ENCODE assay signal across 8 cellular contexts in genomic region chr12:57904848-57905811, GRCh38. TPM values are rescaled to one million over a fixed set of nuclear protein-coding genes. Genes with fewer than 3 reads are reported as not detected.
DNase-seq lines count a peak whose midpoint lies in the region; ATAC-seq, FAIRE-seq and TF ChIP-seq lines count a peak whose summit lies in the region.

No MANE protein-coding gene starts in this region.

- H3K27ac Mint-ChIP-seq in WTC11 = no peak overlapping the region

- CTCF ChIA-PET in WTC11 (lab: Charles Lee) = interaction anchor here (0.6 to 4.2 kb wide), 14 partner anchors 10 to 122 kb away, joined by 3 to 26 read pairs (median 4); partner anchors contain the start of gene TSFM

- POLR2A ChIA-PET in WTC11 (lab: Charles Lee) = no interaction called here

- H3K36me3 ChIP-seq in kidney (ENCODE audit: control insufficient read depth in 1 of 2, insufficient read depth in 2 of 2, low read length in 2 of 2) = no peaks in the 10 kb centered on the region

- H3K4me1 ChIP-seq in kidney (ENCODE audit: control insufficient read depth in 1 of 2, insufficient read depth in 1 of 2, low read depth in 1 of 2, low read length in 2 of 2) = no peaks in the 10 kb centered on the region

- TF ChIP-seq CTCF in WTC11 (IDR thresholded peaks at IDR 0.05) (peak; percentile 100), cardiac fibroblast (IDR thresholded peaks at IDR 0.05; ENCODE audit: low read depth, low read length) (peak; percentile 100), kidney (IDR thresholded peaks at IDR 0.05; ENCODE audit: borderline replicate concordance, extremely low read depth, insufficient read depth) (peak; percentile 100)

- H3K36me3 Mint-ChIP-seq in WTC11 = no peaks in the 10 kb centered on the region

- intact Hi-C loops in kidney (cut with DNase I) = no loop called here

- peak; percentile 89 for FAIRE-seq in kidney (lab: Jason Lieb, UNC)

- H3K9ac ChIP-seq in kidney (ENCODE audit: low read length in 2 of 2) = peak overlapping the region; percentile 42 to 61

- no peak overlapping the region for H3K4me3 ChIP-seq in cardiac fibroblast (replicated peaks in 1 of 2; ENCODE audit: low read depth in 2 of 2, low read length in 2 of 2)
- peak overlapping the region; percentile 21 to 36 for H3K4me3 ChIP-seq in kidney (ENCODE audit: low read length in 2 of 2)

- H3K27me3 Mint-ChIP-seq in WTC11 (ENCODE audit: low read depth) = peaks cover 14% of the 10 kb centered on the region

- H3K4me3 Mint-ChIP-seq in WTC11 = no peak overlapping the region; the same call in 1 of the 2 replicates

- no peak overlapping the region for H3K27ac ChIP-seq in kidney (ENCODE audit: low read depth in 2 of 2, low read length in 2 of 2)

- H3K9me3 ChIP-seq in kidney (ENCODE audit: control insufficient read depth in 1 of 2, low read length in 2 of 2) = no peaks in the 10 kb centered on the region

- no peaks in the 10 kb centered on the region for H3K9me3 Mint-ChIP-seq in WTC11

- peak; percentile 94 for ATAC-seq in GM19035 (IDR thresholded peaks at IDR 0.05; ENCODE audit: unreplicated experiment)
- peak; percentile 93 for ATAC-seq in HG03354 (IDR thresholded peaks at IDR 0.05; ENCODE audit: poor library complexity, severe bottlenecking, unreplicated experiment)
- peak; percentile 94 for ATAC-seq in WTC11

- peaks cover 5% of the 10 kb centered on the region for H3K4me1 Mint-ChIP-seq in WTC11

- DNase-seq in Ammon's horn (ENCODE audit: low spot score) (peak; percentile 91), NCI-H345 (lab: John Stamatoyannopoulos, UW) (peak; percentile 90), WTC11 (ENCODE audit: low spot score) (peak; percentile 89), cardiac fibroblast (ENCODE audit: low read depth in 2 of 2) (peak; percentile 92), kidney (peak; percentile 87)
- peak; percentile 89 to 90 for DNase-seq in stimulated activated CD4-positive, alpha-beta T cell treated with anti-CD3 and anti-CD28 coated beads, Interleukin-2, amount 100 ng/mL, for 24 hours

TF ChIP-seq in WTC11, 78 proteins besides CTCF, POLR2A, EP300 and RAD21 (continues in another document):
- TF ChIP-seq ZNF671 (CRISPR knock-in tag; IDR thresholded peaks at IDR 0.05) (no peak), FOXJ3 (CRISPR knock-in tag; IDR thresholded peaks at IDR 0.05; ENCODE audit: borderline replicate concordance) (no peak), ZBTB43 (CRISPR knock-in tag; IDR thresholded peaks at IDR 0.05) (no peak), MXD4 (CRISPR knock-in tag; IDR thresholded peaks at IDR 0.05; ENCODE audit: borderline replicate concordance) (no peak), ZNF512 (CRISPR knock-in tag; IDR thresholded peaks at IDR 0.05; ENCODE audit: borderline replicate concordance) (no peak), HMGA2 (CRISPR knock-in tag; IDR thresholded peaks at IDR 0.05) (0 out of 2 replicates have a peak, but pooled peaks have one; percentile 5), SP1 (CRISPR knock-in tag; conservative IDR thresholded peaks at IDR 0.05) (peak; percentile 60), ZNF281 (CRISPR knock-in tag; IDR thresholded peaks at IDR 0.05) (no peak), CREB1 (CRISPR knock-in tag; IDR thresholded peaks at IDR 0.05) (no peak; the same call in 1 of the 2 replicates), FOXP4 (CRISPR knock-in tag; IDR thresholded peaks at IDR 0.05) (no peak), NFATC4 (CRISPR knock-in tag; IDR thresholded peaks at IDR 0.05) (no peak), CREM (CRISPR knock-in tag; IDR thresholded peaks at IDR 0.05) (0 out of 2 replicates have a peak, but pooled peaks have one; percentile 42), ZNF232 (CRISPR knock-in tag; IDR thresholded peaks at IDR 0.05) (no peak), E2F4 (CRISPR knock-in tag; IDR thresholded peaks at IDR 0.05; ENCODE audit: borderline replicate concordance, low read depth) (no peak), PREB (CRISPR knock-in tag; IDR thresholded peaks at IDR 0.05; ENCODE audit: borderline replicate concordance) (no peak), NR1H2 (CRISPR knock-in tag; IDR thresholded peaks at IDR 0.05) (no peak), MAX (CRISPR knock-in tag; IDR thresholded peaks at IDR 0.05) (peak; percentile 83; the same call in 1 of the 2 replicates)

RNA-seq across cellular contexts. Expression of gene ATP23, which starts 36.2 kb away (rescaled TPM):
- total RNA-seq in WTC11 (2021) = 5.6 to 7.0 TPM (median 6.1 TPM) in 3 replicates
- 3.7 TPM for total RNA-seq in kidney
- 13.1 TPM for polyA plus RNA-seq in kidney (ENCODE audit: insufficient read depth, low read depth, low replicate concordance)

RNA-seq across cellular contexts. Expression of gene CTDSP2, which starts 58.6 kb away (rescaled TPM):
- total RNA-seq in WTC11 (2021) = 97.0 to 122 TPM (median 101 TPM) in 3 replicates
- 198 TPM for total RNA-seq in kidney
- 46.0 TPM for polyA plus RNA-seq in kidney (ENCODE audit: insufficient read depth, low read depth, low replicate concordance)

Comparison
In these comparisons a context has a peak if more than half of its experiments do, and no peak if none do; other contexts are left out.
1. H3K4me3 ChIP-seq: peak in kidney (2 of 2); none in cardiac fibroblast (0 of 2).
2. Peak in every context shown above with its lines, with median percentiles within 50 percentile points of each other: DNase-seq, ATAC-seq and CTCF ChIP-seq.